9 cellular contexts compared by ENCODE assay signal in the genomic region with DNA sequence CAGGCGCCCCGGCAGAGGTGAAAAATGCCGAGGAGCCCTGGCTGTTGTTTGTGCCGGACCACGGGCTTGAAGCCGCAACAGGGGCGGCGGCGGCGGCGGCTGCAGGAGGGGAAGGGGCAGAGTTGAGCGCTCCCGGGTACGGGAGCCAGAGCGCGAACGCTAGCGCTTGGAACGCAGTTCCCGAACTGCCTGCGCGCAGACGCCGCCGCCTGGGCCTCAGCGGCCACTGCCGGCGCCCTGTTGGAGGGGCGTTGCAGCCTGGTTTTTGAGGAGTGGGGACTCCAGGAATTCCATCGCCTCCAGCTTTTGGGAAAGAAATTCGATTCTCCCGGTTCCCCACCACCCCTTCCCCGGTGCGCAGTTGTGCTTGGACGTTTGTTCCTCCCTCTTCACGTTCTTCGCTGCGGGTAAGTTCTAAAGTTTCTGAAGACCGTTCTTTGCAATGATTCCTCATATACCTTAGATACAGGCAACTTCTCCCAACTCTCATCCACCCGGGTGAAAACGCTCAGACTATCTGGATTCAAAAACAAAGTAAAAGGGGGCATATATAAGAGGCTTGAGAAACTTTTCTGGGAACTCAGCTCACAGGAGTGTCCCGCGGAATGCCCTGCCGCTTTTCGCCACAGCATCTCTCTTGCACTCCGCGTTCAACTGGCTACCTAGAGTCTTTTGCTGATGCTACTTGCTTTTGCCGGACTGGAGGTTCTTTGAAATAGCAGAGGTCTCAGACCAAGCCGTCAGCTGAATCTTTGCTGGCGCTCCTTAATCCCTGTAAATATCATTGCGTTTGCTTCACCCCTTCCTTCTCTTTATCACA. TPM values are rescaled to one million over a fixed set of nuclear protein-coding genes. Genes with fewer than 3 reads are reported as not detected.
DNase-seq lines count a peak whose midpoint lies in the region; ATAC-seq, FAIRE-seq and TF ChIP-seq lines count a peak whose summit lies in the region.
"Had no signal": no experiment of that assay in that cellular context is flagged by ENCODE, and none has a peak within 500 bp of the region (broad histone marks: within the 10 kb centered on the region; RNA-seq: fewer than 3 reads in every experiment).

No MANE protein-coding gene starts in this region.

- H3K4me3 ChIP-seq in mucosa of rectum (ENCODE audit: low read length in 2 of 2) (peak overlapping the region; percentile 72 to 79), upper lobe of right lung (peak overlapping the region; percentile 75)

- H3K27me3 ChIP-seq in mucosa of rectum (ENCODE audit: control insufficient read depth in 2 of 2, insufficient read depth in 2 of 2, low read length in 2 of 2) (peaks cover 11 to 21% of the 10 kb centered on the region in 2 donors), upper lobe of right lung (peaks cover 17% of the 10 kb centered on the region)

- H3K4me1 ChIP-seq in mucosa of rectum (ENCODE audit: control insufficient read depth in 2 of 2, insufficient read depth in 2 of 2, low read length in 2 of 2) (peaks cover 4 to 8% of the 10 kb centered on the region in 2 donors), upper lobe of right lung (peaks cover 17% of the 10 kb centered on the region)

- intact Hi-C loops in upper lobe of right lung (cut with DNase I): loop anchor here (10.0 kb wide), 1 partner anchor 429 kb away; no protein-coding TSS in a partner anchor

- H3K9ac ChIP-seq in mucosa of rectum (ENCODE audit: low read depth in 1 of 2, low read length in 2 of 2): peak overlapping the region in 1 of 2 donors; percentile 74

- TF ChIP-seq CTCF in upper lobe of right lung (IDR thresholded peaks at IDR 0.05): peak; percentile 23

- FAIRE-seq in HTR-8/SVneo (lab: Jason Lieb, UNC): no peak

- DNase-seq in NCI-H146 (lab: John Stamatoyannopoulos, UW) (peak; percentile 24), NCI-H146 treated with DMSO at 0.1 percent for 48 hours (lab: John Stamatoyannopoulos, UW; ENCODE audit: unreplicated experiment) (no peak), HTR-8/SVneo (ENCODE audit: insufficient read length, low spot score) (peak; percentile 26), fibroblast of gingiva (ENCODE audit: low read depth) (peak; percentile 53), upper lobe of right lung (peak; percentile 75), NCI-H774 (lab: John Stamatoyannopoulos, UW) (no peak)
- peak; percentile 5 to 6 for DNase-seq in activated CD4-positive, alpha-beta T cell treated with anti-CD3 and anti-CD28 coated beads, Interleukin-2, amount 50 U/mL, for 48 hours

- no peaks in the 10 kb centered on the region for H3K9me3 ChIP-seq in mucosa of rectum (ENCODE audit: control insufficient read depth in 2 of 2, low read length in 2 of 2)
- H3K9me3 ChIP-seq in upper lobe of right lung: no peaks in the 10 kb centered on the region

- peak overlapping the region; percentile 78 to 79 for H3K27ac ChIP-seq in mucosa of rectum (ENCODE audit: low read depth in 2 of 2, low read length in 2 of 2)
- peak overlapping the region; percentile 85 for H3K27ac ChIP-seq in upper lobe of right lung

- peak; percentile 42 for ATAC-seq in upper lobe of right lung

- H3K36me3 ChIP-seq in mucosa of rectum (ENCODE audit: control insufficient read depth in 2 of 2, insufficient read depth in 2 of 2, low read length in 2 of 2) (no peaks in the 10 kb centered on the region), upper lobe of right lung (no peaks in the 10 kb centered on the region)

RNA-seq across cellular contexts. Expression of a gene that starts 1.0 kb away (rescaled TPM):
- total RNA-seq in upper lobe of right lung: 17.9 TPM
- total RNA-seq: activated naive CD4-positive, alpha-beta T cell treated with anti-CD3 and anti-CD28 coated beads, Interleukin-2, amount 50 U/mL, for 72 hours had no signal

Comparison
In these comparisons a context has a peak if more than half of its experiments do, and no peak if none do; other contexts are left out.
1. DNase-seq: peak in NCI-H146 (single experiment), HTR-8/SVneo (single experiment), activated CD4-positive, alpha-beta T cell treated with anti-CD3 and anti-CD28 coated beads, Interleukin-2, amount 50 U/mL, for 48 hours (2 of 2), fibroblast of gingiva (single experiment) and upper lobe of right lung (single experiment); none in NCI-H146 treated with DMSO at 0.1 percent for 48 hours (single experiment) and NCI-H774 (single experiment).